ENCODE assay signal across 28 cellular contexts in the genomic region with DNA sequence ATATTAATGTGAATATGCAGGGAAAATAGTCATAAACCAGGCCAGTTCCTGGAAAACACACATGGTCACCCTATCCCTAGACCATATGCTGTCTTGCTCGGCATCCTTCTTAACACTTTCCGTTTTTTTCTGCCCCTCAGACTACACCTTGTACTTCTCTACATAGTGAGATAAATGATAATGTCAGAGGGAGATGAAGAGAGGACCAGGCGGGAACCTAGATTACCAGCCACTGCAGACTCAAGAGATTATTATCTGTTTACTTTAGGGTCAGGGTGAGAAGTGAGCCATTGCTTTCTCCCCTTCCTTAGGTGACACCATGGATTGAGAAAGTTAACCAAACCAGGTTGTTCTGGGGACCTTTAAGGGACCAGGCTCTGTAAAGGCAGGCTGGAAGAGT.
"Had no signal": no experiment of that assay in that cellular context is flagged by ENCODE, and none has a peak within 500 bp of the region (broad histone marks: within the 10 kb centered on the region; RNA-seq: fewer than 3 reads in every experiment).

No MANE protein-coding gene starts in this region.

- H3K4me1 ChIP-seq: testis, uterus had no signal

- H3K27me3 ChIP-seq: stomach, suprapubic skin, testis, thyroid gland, tibial artery, tibial nerve, transverse colon, upper lobe of left lung, upper lobe of right lung, uterus, vagina had no signal

- H3K4me3 ChIP-seq: stomach, suprapubic skin, testis, thoracic aorta, thyroid gland, tibial artery, tibial nerve, transverse colon, upper lobe of left lung, upper lobe of right lung, uterus, vagina had no signal

- DNase-seq: stimulated activated CD4-positive, alpha-beta T cell treated with anti-CD3 and anti-CD28 coated beads, Interleukin-2, amount 100 ng/mL, for 48 hours; stimulated activated CD4-positive, alpha-beta T cell treated with anti-CD3 and anti-CD28 coated beads, Interleukin-4, amount 100 ng/mL, for 1 hour; stimulated activated CD4-positive, alpha-beta T cell treated with anti-CD3 and anti-CD28 coated beads, Interleukin-4, amount 100 ng/mL, for 24 hours; stimulated activated CD4-positive, alpha-beta T cell treated with anti-CD3 and anti-CD28 coated beads, Interleukin-4, amount 100 ng/mL, for 4 hours; stimulated activated CD8-positive, alpha-beta memory T cell treated with anti-CD3 and anti-CD28 coated beads, Interleukin-4, amount 100 ng/mL, for 48 hours; stimulated activated naive B cell treated with anti-CD40 and anti-IgM and Interleukin-4, amounts not matched to agents 10 μg/mL and 1 μg/mL and 100 μg/mL, for 72 hours; stimulated activated naive CD4-positive, alpha-beta T cell; stimulated activated naive CD4-positive, alpha-beta T cell treated with Interleukin-2 at 50 U/mL for 16 hours; stimulated activated naive CD8-positive, alpha-beta T cell treated with anti-CD3 and anti-CD28 coated beads, Interleukin-15, Interleukin-2, amounts not matched to agents 100 U/mL and 50 U/mL, for 24 hours; stomach; substantia nigra; testis; thyroid gland; tibial artery; transverse colon; trophoblast cell; upper lobe of left lung; upper lobe of right lung; uterus had no signal

- FAIRE-seq: urothelium cell line had no signal

- H3K9me3 Mint-ChIP-seq: stimulated activated effector memory CD8-positive, alpha-beta T cell treated with anti-CD3 and anti-CD28 coated beads, Interleukin-12 subunit alpha, Interleukin-12 subunit beta, amount 100 ng/mL, for 72 hours; stimulated activated memory B cell treated with anti-CD40 and anti-IgM and Interleukin-4, amounts not matched to agents 10 μg/mL and 1 μg/mL and 100 μg/mL, for 72 hours; stimulated activated naive B cell treated with anti-CD40 and anti-IgM and Interleukin-4, amounts not matched to agents 10 μg/mL and 1 μg/mL and 100 μg/mL, for 72 hours; stimulated activated naive CD8-positive, alpha-beta T cell treated with anti-CD3 and anti-CD28 coated beads, Interleukin-15, Interleukin-2, amounts not matched to agents 100 ng/mL and 50 ng/mL, for 24 hours; type B pancreatic cell had no signal

- H3K4me3 Mint-ChIP-seq: stimulated activated effector memory CD8-positive, alpha-beta T cell treated with anti-CD3 and anti-CD28 coated beads, Interleukin-12 subunit alpha, Interleukin-12 subunit beta, amount 100 ng/mL, for 72 hours; stimulated activated memory B cell treated with anti-CD40 and anti-IgM and Interleukin-4, amounts not matched to agents 10 μg/mL and 1 μg/mL and 100 μg/mL, for 72 hours; stimulated activated naive B cell treated with anti-CD40 and anti-IgM and Interleukin-4, amounts not matched to agents 10 μg/mL and 1 μg/mL and 100 μg/mL, for 72 hours; stimulated activated naive CD8-positive, alpha-beta T cell treated with anti-CD3 and anti-CD28 coated beads, Interleukin-15, Interleukin-2, amounts not matched to agents 100 ng/mL and 50 ng/mL, for 24 hours; type B pancreatic cell had no signal

- H3K27ac Mint-ChIP-seq: stimulated activated effector memory CD8-positive, alpha-beta T cell treated with anti-CD3 and anti-CD28 coated beads, Interleukin-12 subunit alpha, Interleukin-12 subunit beta, amount 100 ng/mL, for 72 hours; stimulated activated memory B cell treated with anti-CD40 and anti-IgM and Interleukin-4, amounts not matched to agents 10 μg/mL and 1 μg/mL and 100 μg/mL, for 72 hours; stimulated activated naive B cell treated with anti-CD40 and anti-IgM and Interleukin-4, amounts not matched to agents 10 μg/mL and 1 μg/mL and 100 μg/mL, for 72 hours; stimulated activated naive CD8-positive, alpha-beta T cell treated with anti-CD3 and anti-CD28 coated beads, Interleukin-15, Interleukin-2, amounts not matched to agents 100 ng/mL and 50 ng/mL, for 24 hours; type B pancreatic cell had no signal

- ATAC-seq: stimulated activated effector memory CD8-positive, alpha-beta T cell treated with anti-CD3 and anti-CD28 coated beads, Interleukin-12 subunit alpha, Interleukin-12 subunit beta, amount 100 ng/mL, for 72 hours; stimulated activated memory B cell treated with anti-CD40 and anti-IgM and Interleukin-4, amounts not matched to agents 10 μg/mL and 1 μg/mL and 100 μg/mL, for 72 hours; stimulated activated naive B cell treated with anti-CD40 and anti-IgM and Interleukin-4, amounts not matched to agents 10 μg/mL and 1 μg/mL and 100 μg/mL, for 72 hours; stimulated activated naive CD8-positive, alpha-beta T cell treated with anti-CD3 and anti-CD28 coated beads, Interleukin-15, Interleukin-2, amounts not matched to agents 100 U/mL and 50 U/mL, for 24 hours; upper lobe of right lung had no signal

- H3K27me3 Mint-ChIP-seq: stimulated activated memory B cell treated with anti-CD40 and anti-IgM and Interleukin-4, amounts not matched to agents 10 μg/mL and 1 μg/mL and 100 μg/mL, for 72 hours; stimulated activated naive B cell treated with anti-CD40 and anti-IgM and Interleukin-4, amounts not matched to agents 10 μg/mL and 1 μg/mL and 100 μg/mL, for 72 hours; stimulated activated naive CD8-positive, alpha-beta T cell treated with anti-CD3 and anti-CD28 coated beads, Interleukin-15, Interleukin-2, amounts not matched to agents 100 ng/mL and 50 ng/mL, for 24 hours; type B pancreatic cell had no signal

- H3K9me3 ChIP-seq: stomach, suprapubic skin, testis, thoracic aorta, thyroid gland, tibial artery, tibial nerve, transverse colon, upper lobe of left lung, upper lobe of right lung, uterus, vagina had no signal

- H3K36me3 ChIP-seq: uterus had no signal

- H3K27ac ChIP-seq: stomach, suprapubic skin, testis, thoracic aorta, thyroid gland, tibial artery, tibial nerve, transverse colon, upper lobe of left lung, upper lobe of right lung, uterus, vagina had no signal
